Comparison of ENCODE assay signal across 19 cellular contexts in the genomic region with DNA sequence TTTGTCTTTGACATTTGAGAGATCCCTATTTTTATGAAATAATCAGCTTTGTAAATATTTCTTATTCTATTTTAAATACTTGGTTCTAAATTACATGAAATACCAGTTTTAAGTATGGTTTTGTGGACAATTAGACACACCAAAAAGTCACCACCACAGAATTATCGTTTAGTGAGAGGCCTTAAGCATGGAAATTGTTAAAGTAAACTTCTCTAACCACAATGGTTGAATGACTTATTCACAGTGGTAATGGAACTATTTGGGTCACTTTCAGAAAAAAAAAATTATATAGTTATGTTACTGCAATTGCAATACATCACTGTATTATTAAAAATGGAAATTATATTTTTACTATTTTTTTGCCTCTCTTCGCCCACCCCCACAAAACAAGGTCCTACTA.
DNase-seq lines count a peak whose midpoint lies in the region; ATAC-seq, FAIRE-seq and TF ChIP-seq lines count a peak whose summit lies in the region.
"Had no signal": no experiment of that assay in that cellular context is flagged by ENCODE, and none has a peak within 500 bp of the region (broad histone marks: within the 10 kb centered on the region; RNA-seq: fewer than 3 reads in every experiment).

No MANE protein-coding gene starts in this region.

- H3K27me3 ChIP-seq in astrocyte (ENCODE audit: insufficient read depth, low read length) = peaks cover 3% of the 10 kb centered on the region
- H3K27me3 ChIP-seq: BLaER1, Peyer's patch had no signal

- H3K4me2 ChIP-seq in astrocyte (ENCODE audit: low read length) = no peak overlapping the region
- H3K4me2 ChIP-seq: BLaER1 had no signal

- TF ChIP-seq CTCF in astrocyte (IDR thresholded peaks at IDR 0.05; ENCODE audit: insufficient read depth, low read depth, low read length) (no peak), GM10266 (IDR thresholded peaks at IDR 0.05; ENCODE audit: control insufficient read depth, insufficient read depth, low read depth, missing control alignments) (no peak)

- no peaks in the 10 kb centered on the region for H3K9me3 Mint-ChIP-seq in astrocyte (ENCODE audit: unreplicated experiment)
- H3K9me3 Mint-ChIP-seq: H9 had no signal

- no peaks in the 10 kb centered on the region for H3K36me3 Mint-ChIP-seq in astrocyte (ENCODE audit: low read depth, unreplicated experiment)
- H3K36me3 Mint-ChIP-seq: CD8-positive, alpha-beta T cell had no signal

- H2AFZ ChIP-seq in astrocyte (ENCODE audit: low read depth, low read length) = no peak overlapping the region

- ATAC-seq in HG03571 (IDR thresholded peaks at IDR 0.05; ENCODE audit: unreplicated experiment) = no peak
- no peak for ATAC-seq in HG03432 (IDR thresholded peaks at IDR 0.05; ENCODE audit: unreplicated experiment)
- ATAC-seq: CD8-positive, alpha-beta T cell had no signal

- H3K79me2 ChIP-seq in astrocyte (ENCODE audit: insufficient read depth, low read length) = no peaks in the 10 kb centered on the region

- H3K9me3 ChIP-seq in astrocyte (ENCODE audit: insufficient read depth, low read depth, low read length) = peaks cover 6% of the 10 kb centered on the region
- H3K9me3 ChIP-seq: Peyer's patch had no signal

- no peaks in the 10 kb centered on the region for H4K20me1 ChIP-seq in astrocyte (ENCODE audit: insufficient read depth, low read length)
- H4K20me1 ChIP-seq: BLaER1 had no signal

- H3K4me1 ChIP-seq in astrocyte (ENCODE audit: insufficient read depth, low read length) = peaks cover 6% of the 10 kb centered on the region
- H3K4me1 ChIP-seq: BLaER1, Peyer's patch had no signal

- peaks cover 17% of the 10 kb centered on the region for H3K4me1 Mint-ChIP-seq in astrocyte (ENCODE audit: low read depth, unreplicated experiment)
- H3K4me1 Mint-ChIP-seq: H9 had no signal

- H3K4me3 Mint-ChIP-seq in astrocyte (ENCODE audit: unreplicated experiment) = no peak overlapping the region
- H3K4me3 Mint-ChIP-seq: CD8-positive, alpha-beta T cell; H9 had no signal

- DNase-seq in LHCN-M2 (ENCODE audit: low read depth) = peak; percentile 56
- peak; percentile 70 for DNase-seq in astrocyte (ENCODE audit: low read depth)
- DNase-seq in foreskin melanocyte = peak; percentile 54
- DNase-seq in nucleus accumbens (lab: John Stamatoyannopoulos, UW) = no peak
- DNase-seq in GM10266 (ENCODE audit: extremely low spot score) = no peak
- DNase-seq: CD8-positive, alpha-beta T cell; DND-41; H9; Karpas-422; NCI-H1105; NCI-H1694; NCI-H510A treated with DMSO at 0.1 percent for 48 hours; NCI-H82; Peyer's patch; SHP77 had no signal

- no peak overlapping the region for H3K27ac ChIP-seq in astrocyte (ENCODE audit: low read depth, low read length)
- H3K27ac ChIP-seq: BLaER1, Peyer's patch had no signal

- H3K27ac Mint-ChIP-seq in astrocyte (ENCODE audit: unreplicated experiment) = no peak overlapping the region
- H3K27ac Mint-ChIP-seq: CD8-positive, alpha-beta T cell; H9 had no signal

- no peaks in the 10 kb centered on the region for H3K36me3 ChIP-seq in astrocyte (ENCODE audit: insufficient read depth, low read length)
- H3K36me3 ChIP-seq: BLaER1, Peyer's patch had no signal

- no peak overlapping the region for H3K4me3 ChIP-seq in astrocyte (ENCODE audit: insufficient read depth, low read depth, low read length)
- H3K4me3 ChIP-seq: BLaER1, Peyer's patch had no signal

- no peak for FAIRE-seq in astrocyte (lab: Jason Lieb, UNC)
- FAIRE-seq: D721Med had no signal

- no peaks in the 10 kb centered on the region for H3K27me3 Mint-ChIP-seq in astrocyte (ENCODE audit: low read depth, unreplicated experiment)

- no peak overlapping the region for H3K9ac ChIP-seq in astrocyte (ENCODE audit: low read length)
- H3K9ac ChIP-seq: BLaER1 had no signal

Comparison
In these comparisons a context has a peak if more than half of its experiments do, and no peak if none do; other contexts are left out.
1. DNase-seq: peak in LHCN-M2 (single experiment), astrocyte (single experiment) and foreskin melanocyte (single experiment); none in nucleus accumbens (0 of 56) and GM10266 (single experiment).